ENCODE assay signal across 1 cellular context in genomic region chr5:56116599-56117131, GRCh38.
A peak's percentile ranks its signal among the peaks of the same experiment; 100 is the strongest.
TF ChIP-seq lines count a peak whose summit lies in the region.

No MANE protein-coding gene starts in this region.

TF ChIP-seq in HepG2, 621 proteins besides CTCF, POLR2A, EP300 and RAD21 (continued from another document and continues in another):
- TF ChIP-seq AFF4 (CRISPR knock-in tag; IDR thresholded peaks at IDR 0.05) (no peak), ATRX (CRISPR knock-in tag; IDR thresholded peaks at IDR 0.05; ENCODE audit: borderline replicate concordance) (no peak), HNF1A (IDR thresholded peaks at IDR 0.05; ENCODE audit: low read depth) (no peak), HNF1A (CRISPR knock-in tag; IDR thresholded peaks at IDR 0.05; ENCODE audit: borderline replicate concordance) (peak; percentile 69; the same call in 1 of the 2 replicates), PAX8 (CRISPR knock-in tag; IDR thresholded peaks at IDR 0.05; ENCODE audit: borderline replicate concordance) (no peak), NFE2 (CRISPR knock-in tag; IDR thresholded peaks at IDR 0.05) (peak; percentile 88), ZNF546 (CRISPR knock-in tag; conservative IDR thresholded peaks at IDR 0.05) (no peak), SNAI1 (CRISPR knock-in tag; IDR thresholded peaks at IDR 0.05; ENCODE audit: borderline replicate concordance) (no peak), BRCA1 (CRISPR knock-in tag; IDR thresholded peaks at IDR 0.05) (0 out of 2 replicates have a peak, but pooled peaks have one; percentile 50), ZBTB7B (CRISPR knock-in tag; IDR thresholded peaks at IDR 0.05) (0 out of 2 replicates have a peak, but pooled peaks have one; percentile 29), NR2F6 (IDR thresholded peaks at IDR 0.05) (peak; percentile 92), NR2F6 (CRISPR knock-in tag; IDR thresholded peaks at IDR 0.05) (peak; percentile 98), PAXIP1 (CRISPR knock-in tag; conservative IDR thresholded peaks at IDR 0.05) (peak; percentile 86), ZBTB20 (CRISPR knock-in tag; IDR thresholded peaks at IDR 0.05; ENCODE audit: borderline replicate concordance, low read depth) (peak; percentile 56; the same call in 1 of the 2 replicates), ERF (CRISPR knock-in tag; IDR thresholded peaks at IDR 0.05) (0 out of 2 replicates have a peak, but pooled peaks have one; percentile 30), ZFY (CRISPR knock-in tag; IDR thresholded peaks at IDR 0.05) (peak; percentile 68), ZNF281 (CRISPR knock-in tag; IDR thresholded peaks at IDR 0.05; ENCODE audit: borderline replicate concordance) (peak; percentile 33; the same call in 1 of the 2 replicates), DNMT1 (CRISPR knock-in tag; IDR thresholded peaks at IDR 0.05) (no peak), ZNF205 (CRISPR knock-in tag; IDR thresholded peaks at IDR 0.05) (peak; percentile 50; the same call in 1 of the 2 replicates), MED13 (CRISPR knock-in tag; IDR thresholded peaks at IDR 0.05) (no peak), HDAC6 (IDR thresholded peaks at IDR 0.05; ENCODE audit: low read depth, low read length) (no peak), ZNF292 (CRISPR knock-in tag; IDR thresholded peaks at IDR 0.05; ENCODE audit: borderline replicate concordance, low read depth) (peak; percentile 96), TBX2 (CRISPR knock-in tag; IDR thresholded peaks at IDR 0.05; ENCODE audit: borderline replicate concordance) (peak; percentile 86), NFRKB (IDR thresholded peaks at IDR 0.05) (no peak), ZBTB33 (CRISPR knock-in tag; IDR thresholded peaks at IDR 0.05) (peak; percentile 61), JARID2 (CRISPR knock-in tag; IDR thresholded peaks at IDR 0.05; ENCODE audit: insufficient replicate concordance) (no peak), ZNF740 (CRISPR knock-in tag; IDR thresholded peaks at IDR 0.05) (no peak), ZFX (CRISPR knock-in tag; IDR thresholded peaks at IDR 0.05; ENCODE audit: low read depth) (peak; percentile 81), ZNF512 (CRISPR knock-in tag; IDR thresholded peaks at IDR 0.05) (no peak), ZNF280D (CRISPR knock-in tag; IDR thresholded peaks at IDR 0.05) (peak; percentile 48; the same call in 1 of the 2 replicates)
